ENCODE assay signal across 10 cellular contexts in genomic region chr5:10735569-10736255, GRCh38. TPM values are rescaled to one million over a fixed set of nuclear protein-coding genes. Genes with fewer than 3 reads are reported as not detected.
A peak's percentile ranks its signal among the peaks of the same experiment; 100 is the strongest.
DNase-seq lines count a peak whose midpoint lies in the region; ATAC-seq, FAIRE-seq and TF ChIP-seq lines count a peak whose summit lies in the region.
"Had no signal": no experiment of that assay in that cellular context is flagged by ENCODE, and none has a peak within 500 bp of the region (broad histone marks: within the 10 kb centered on the region; RNA-seq: fewer than 3 reads in every experiment).

No MANE protein-coding gene starts in this region.

- no peak for TF ChIP-seq POLR2A in prostate gland (IDR thresholded peaks at IDR 0.05)

- H3K36me3 ChIP-seq in astrocyte (ENCODE audit: insufficient read depth, low read length) (peaks cover 26% of the 10 kb centered on the region), A673 (ENCODE audit: insufficient read depth, low read length, poor library complexity, severe bottlenecking) (peaks cover 11% of the 10 kb centered on the region), prostate gland (no peaks in the 10 kb centered on the region)

- CTCF ChIA-PET in A673 (lab: Charles Lee) = no interaction called here

- TF ChIP-seq CTCF in astrocyte (IDR thresholded peaks at IDR 0.05; ENCODE audit: insufficient read depth, low read depth, low read length) = no peak
- no peak for TF ChIP-seq CTCF in A673 (conservative IDR thresholded peaks at IDR 0.05; ENCODE audit: low read depth, low read length)
- TF ChIP-seq CTCF in prostate gland (IDR thresholded peaks at IDR 0.05) = no peak

- no peak overlapping the region for H2AFZ ChIP-seq in astrocyte (ENCODE audit: low read depth, low read length)

- H3K27me3 Mint-ChIP-seq in astrocyte (ENCODE audit: low read depth, unreplicated experiment) = no peaks in the 10 kb centered on the region
- H3K27me3 Mint-ChIP-seq: CD4-positive, alpha-beta T cell had no signal

- H3K27ac ChIP-seq in astrocyte (ENCODE audit: low read depth, low read length) = no peak overlapping the region
- no peak overlapping the region for H3K27ac ChIP-seq in A673 (ENCODE audit: low read depth, low read length, poor library complexity, severe bottlenecking)
- H3K27ac ChIP-seq in prostate gland = no peak overlapping the region

- no peak for FAIRE-seq in astrocyte (lab: Jason Lieb, UNC)

- no peak overlapping the region for H3K4me3 Mint-ChIP-seq in astrocyte (ENCODE audit: unreplicated experiment)
- H3K4me3 Mint-ChIP-seq: CD4-positive, alpha-beta T cell had no signal

- DNase-seq in G401 (ENCODE audit: low spot score) (peak; percentile 68), astrocyte (ENCODE audit: low read depth) (no peak), A673 (ENCODE audit: low spot score) (no peak), prostate gland (ENCODE audit: low spot score) (no peak)
- DNase-seq in activated naive CD4-positive, alpha-beta T cell treated with anti-CD3 and anti-CD28 coated beads, Interleukin-2, amount 50 U/mL, for 16 hours = no peak
- no peak for DNase-seq in effector CD4-positive, alpha-beta T cell
- DNase-seq: activated CD4-positive, alpha-beta T cell treated with anti-CD3 and anti-CD28 coated beads for 48 hours; CD4-positive, alpha-beta T cell had no signal

- POLR2A ChIA-PET in A673 (lab: Charles Lee; ENCODE audit: low non-redundant PET) = no interaction called here

- H3K4me3 ChIP-seq in astrocyte (ENCODE audit: insufficient read depth, low read depth, low read length) (no peak overlapping the region), A673 (ENCODE audit: low read depth, low read length, poor library complexity, severe bottlenecking) (no peak overlapping the region), prostate gland (no peak overlapping the region)

- H3K4me2 ChIP-seq in astrocyte (ENCODE audit: low read length) = no peak overlapping the region

- no peak overlapping the region for H3K9ac ChIP-seq in astrocyte (ENCODE audit: low read length)

- H3K27me3 ChIP-seq in astrocyte (ENCODE audit: insufficient read depth, low read length) (no peaks in the 10 kb centered on the region), A673 (replicated peaks; ENCODE audit: insufficient read depth, low read depth, low read length, poor library complexity) (no peaks in the 10 kb centered on the region), prostate gland (replicated peaks; ENCODE audit: insufficient read depth) (no peaks in the 10 kb centered on the region)

- H3K4me1 Mint-ChIP-seq in astrocyte (ENCODE audit: low read depth, unreplicated experiment) = peaks cover 6% of the 10 kb centered on the region

- H3K9me3 Mint-ChIP-seq in astrocyte (ENCODE audit: unreplicated experiment) = no peaks in the 10 kb centered on the region
- H3K9me3 Mint-ChIP-seq: CD4-positive, alpha-beta T cell had no signal

- no peaks in the 10 kb centered on the region for H3K9me3 ChIP-seq in astrocyte (ENCODE audit: insufficient read depth, low read depth, low read length)
- H3K9me3 ChIP-seq in A673 (ENCODE audit: low read depth, low read length, poor library complexity, severe bottlenecking) = peaks cover 14% of the 10 kb centered on the region
- no peaks in the 10 kb centered on the region for H3K9me3 ChIP-seq in prostate gland

- H3K4me1 ChIP-seq in astrocyte (ENCODE audit: insufficient read depth, low read length) (no peaks in the 10 kb centered on the region), A673 (ENCODE audit: insufficient read depth, low read length, poor library complexity, severe bottlenecking) (no peaks in the 10 kb centered on the region), prostate gland (replicated peaks) (peaks cover 4% of the 10 kb centered on the region)

- 70% methylated on average over 8 of the region's 8 CpGs for WGBS in prostate gland

- H3K36me3 Mint-ChIP-seq in astrocyte (ENCODE audit: low read depth, unreplicated experiment) = peaks cover 32% of the 10 kb centered on the region

- peak; percentile 53 for ATAC-seq in GM19455 (IDR thresholded peaks at IDR 0.05; ENCODE audit: unreplicated experiment)
- ATAC-seq in HG03139 (IDR thresholded peaks at IDR 0.05; ENCODE audit: unreplicated experiment) = peak; percentile 77

- intact Hi-C loops in A673 (cut with micrococcal nuclease; ENCODE audit: unreplicated experiment) (no loop called here), prostate gland (cut with DNase I) (no loop called here)

- H4K20me1 ChIP-seq in astrocyte (ENCODE audit: insufficient read depth, low read length) = peaks cover 79% of the 10 kb centered on the region

- no TSS peak for BruUV-seq in A673 (replicated peaks; lab: Mats Ljungman, UMichigan)

- H3K27ac Mint-ChIP-seq in astrocyte (ENCODE audit: unreplicated experiment) = peak overlapping the region; percentile 26
- H3K27ac Mint-ChIP-seq: CD4-positive, alpha-beta T cell had no signal

- in situ Hi-C loops in G401 (cut with HindIII; ENCODE audit: low sequenced_read_pairs) = no loop called here

- peaks cover 85% of the 10 kb centered on the region for H3K79me2 ChIP-seq in astrocyte (ENCODE audit: insufficient read depth, low read length)

RNA-seq across cellular contexts. Expression of gene DAP, which starts 25.3 kb away (rescaled TPM):
- total RNA-seq in G401 (2014; rRNA removed; shearing (Covaris generic)) = 10.4 and 14.7 TPM in 2 replicates
- total RNA-seq in astrocyte = 230 and 239 TPM in 2 replicates
- 95.9 and 98.3 TPM in 2 replicates for total RNA-seq in A673 (2021)
- 100 to 1,000 TPM in 1 of 2 donors, 10 to 100 TPM in 1; 86.2 to 111 TPM for total RNA-seq in prostate gland
